In genomic region chr4:174212061-174212460, GRCh38 we compare ENCODE assay signal across 15 cellular contexts.
DNase-seq lines count a peak whose midpoint lies in the region; ATAC-seq and TF ChIP-seq lines count a peak whose summit lies in the region.
"Had no signal": no experiment of that assay in that cellular context is flagged by ENCODE, and none has a peak within 500 bp of the region (broad histone marks: within the 10 kb centered on the region; RNA-seq: fewer than 3 reads in every experiment).

No MANE protein-coding gene starts in this region.

- peaks cover 57% of the 10 kb centered on the region for H4K20me1 ChIP-seq in neural progenitor cell (ENCODE audit: low read depth)

- peaks cover 29% of the 10 kb centered on the region for H3F3A ChIP-seq in neural progenitor cell (ENCODE audit: low read depth)

- H3K27me3 ChIP-seq in neural progenitor cell: peaks cover 100% of the 10 kb centered on the region

- no peaks in the 10 kb centered on the region for H3K79me2 ChIP-seq in neural progenitor cell (ENCODE audit: low read depth)

- intact Hi-C loops in CD14-positive monocyte (cut with micrococcal nuclease): loop anchor here in 1 of 2 donors (5.0 kb wide), 1 partner anchor 680 kb away; the partner anchor contains the start of gene HAND2

- H3K4me2 ChIP-seq in neural progenitor cell: peak overlapping the region; percentile 54

- H3K36me3 ChIP-seq in neural progenitor cell: no peaks in the 10 kb centered on the region
- H3K36me3 ChIP-seq: brain microvascular endothelial cell, neutrophil had no signal

- H3K27ac ChIP-seq in neural progenitor cell: no peak overlapping the region
- H3K27ac ChIP-seq: brain microvascular endothelial cell, neutrophil had no signal

- H3K4me3 ChIP-seq in neural progenitor cell: peak overlapping the region; percentile 11

- DNase-seq in CD14-positive monocyte (ENCODE audit: low spot score): no peak
- DNase-seq in HFFc6: no peak
- no peak for DNase-seq in effector memory CD8-positive, alpha-beta T cell
- no peak for DNase-seq in neural progenitor cell (ENCODE audit: low spot score)
- DNase-seq: activated naive CD4-positive, alpha-beta T cell treated with Interleukin-2 at 50 U/mL for 16 hours; brain microvascular endothelial cell; hippocampal formation; kidney; NCI-H1930; right cardiac atrium; stimulated activated CD4-positive, alpha-beta T cell treated with anti-CD3 and anti-CD28 coated beads, Interleukin-1b, Interleukin-23, amount 100 ng/mL, for 48 hours had no signal

- H3K36me3 Mint-ChIP-seq in CD14-positive monocyte: peaks cover 8 to 13% of the 10 kb centered on the region in 2 donors
- peaks cover 4% of the 10 kb centered on the region; the same call in 1 of the 2 replicates for H3K36me3 Mint-ChIP-seq in HFFc6 (ENCODE audit: low read depth)
- peaks cover 4% of the 10 kb centered on the region for H3K36me3 Mint-ChIP-seq in effector memory CD8-positive, alpha-beta T cell (ENCODE audit: insufficient read depth)
- no peaks in the 10 kb centered on the region for H3K36me3 Mint-ChIP-seq in neural progenitor cell

- peaks cover 23% of the 10 kb centered on the region for H3K4me1 ChIP-seq in neural progenitor cell

- H3K9me3 Mint-ChIP-seq in CD14-positive monocyte (peaks cover 0 to 32% (median 13%) of the 10 kb centered on the region in 7 donors), HFFc6 (peaks cover 3% of the 10 kb centered on the region; the same call in 1 of the 2 replicates), neural progenitor cell (no peaks in the 10 kb centered on the region)
- no peaks in the 10 kb centered on the region for H3K9me3 Mint-ChIP-seq in effector memory CD8-positive, alpha-beta T cell

- no peak for ATAC-seq in effector memory CD8-positive, alpha-beta T cell (replicated peaks)
- no peak for ATAC-seq in HG03354 (IDR thresholded peaks at IDR 0.05; ENCODE audit: poor library complexity, severe bottlenecking, unreplicated experiment)
- no peak for ATAC-seq in GM21447 (IDR thresholded peaks at IDR 0.05; ENCODE audit: unreplicated experiment)
- ATAC-seq in HG03025 (IDR thresholded peaks at IDR 0.05; ENCODE audit: low FRiP score, unreplicated experiment): no peak
- ATAC-seq: right cardiac atrium had no signal

- H3K27ac Mint-ChIP-seq in CD14-positive monocyte: no peak overlapping the region
- H3K27ac Mint-ChIP-seq in HFFc6: no peak overlapping the region
- no peak overlapping the region for H3K27ac Mint-ChIP-seq in effector memory CD8-positive, alpha-beta T cell
- no peak overlapping the region for H3K27ac Mint-ChIP-seq in neural progenitor cell

- no peak for TF ChIP-seq CTCF in CD14-positive monocyte (IDR thresholded peaks at IDR 0.05)
- no peak for TF ChIP-seq CTCF in HFFc6 (IDR thresholded peaks at IDR 0.05)
- no peak for TF ChIP-seq CTCF in neural progenitor cell (IDR thresholded peaks at IDR 0.05)

- no peak overlapping the region for H3K9ac ChIP-seq in neural progenitor cell

- H2AFZ ChIP-seq in neural progenitor cell (replicated peaks): no peak overlapping the region

- H3K4me3 Mint-ChIP-seq in CD14-positive monocyte: peak overlapping the region; percentile 48 to 87
- H3K4me3 Mint-ChIP-seq in HFFc6: peak overlapping the region; percentile 65; the same call in 1 of the 2 replicates
- H3K4me3 Mint-ChIP-seq in effector memory CD8-positive, alpha-beta T cell: peak overlapping the region; percentile 65 to 67
- H3K4me3 Mint-ChIP-seq in neural progenitor cell: no peak overlapping the region

- no peaks in the 10 kb centered on the region for H3K9me3 ChIP-seq in neural progenitor cell (ENCODE audit: low read depth)
- H3K9me3 ChIP-seq: neutrophil had no signal

- peaks cover 24% of the 10 kb centered on the region for H3K4me1 Mint-ChIP-seq in CD14-positive monocyte
- H3K4me1 Mint-ChIP-seq in HFFc6 (ENCODE audit: low read depth): peaks cover 54% of the 10 kb centered on the region
- H3K4me1 Mint-ChIP-seq in effector memory CD8-positive, alpha-beta T cell (ENCODE audit: low read depth in 2 of 2): peaks cover 30 to 39% of the 10 kb centered on the region in 2 donors
- H3K4me1 Mint-ChIP-seq in neural progenitor cell: peaks cover 15% of the 10 kb centered on the region

- H3K27me3 Mint-ChIP-seq in CD14-positive monocyte (ENCODE audit: low read depth in 3 of 3): peaks cover 83 to 88% (median 83%) of the 10 kb centered on the region in 3 donors
- peaks cover 41% of the 10 kb centered on the region for H3K27me3 Mint-ChIP-seq in HFFc6 (ENCODE audit: insufficient read depth)
- peaks cover 72 to 76% of the 10 kb centered on the region in 2 donors for H3K27me3 Mint-ChIP-seq in effector memory CD8-positive, alpha-beta T cell
- H3K27me3 Mint-ChIP-seq in neural progenitor cell (ENCODE audit: insufficient read depth, low read depth): peaks cover 74% of the 10 kb centered on the region
